Comparison of ENCODE assay signal across 8 cellular contexts in the genomic region with DNA sequence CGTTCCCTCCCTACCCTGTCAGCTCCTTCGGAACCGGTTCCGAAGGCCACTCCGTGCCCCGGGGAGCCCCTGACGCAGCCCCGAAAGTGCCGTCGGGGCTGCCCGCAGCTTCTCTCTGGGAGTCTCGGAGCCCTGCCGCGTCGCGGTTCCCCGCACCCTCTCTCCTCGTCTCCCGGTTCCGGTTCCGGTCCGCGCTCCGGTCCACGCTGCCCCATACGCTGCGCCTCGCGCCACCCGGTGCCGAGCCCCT. TPM values are rescaled to one million over a fixed set of nuclear protein-coding genes. Genes with fewer than 3 reads are reported as not detected.
A peak's percentile ranks its signal among the peaks of the same experiment; 100 is the strongest.
DNase-seq lines count a peak whose midpoint lies in the region; ATAC-seq and TF ChIP-seq lines count a peak whose summit lies in the region.

No MANE protein-coding gene starts in this region.

- peaks cover 33% of the 10 kb centered on the region for H3K4me1 Mint-ChIP-seq in mesothelial cell of epicardium

- H3K27ac ChIP-seq in transverse colon = peak overlapping the region; percentile 96 to 100 (median 98)

- H3K9me3 ChIP-seq in transverse colon = no peaks in the 10 kb centered on the region

- H3K9me3 Mint-ChIP-seq in mesothelial cell of epicardium = no peaks in the 10 kb centered on the region

- H3K27me3 Mint-ChIP-seq in mesothelial cell of epicardium (ENCODE audit: low read depth) = peaks cover 4% of the 10 kb centered on the region

- intact Hi-C loops in transverse colon (cut with DNase I; ENCODE audit: low total_unique reads) = no loop called here

- no peak for TF ChIP-seq POLR2A in transverse colon (IDR thresholded peaks at IDR 0.05)

- peaks cover 22% of the 10 kb centered on the region for H3K36me3 Mint-ChIP-seq in mesothelial cell of epicardium

- H3K4me1 ChIP-seq in transverse colon = peaks cover 13 to 45% (median 34%) of the 10 kb centered on the region in 4 donors

- no peak for TF ChIP-seq CTCF in AG09309 (IDR thresholded peaks at IDR 0.05; ENCODE audit: control insufficient read depth, insufficient read depth, low read depth, low read length, missing control alignments)
- no peak for TF ChIP-seq CTCF in mesothelial cell of epicardium (IDR thresholded peaks at IDR 0.05; ENCODE audit: unreplicated experiment)
- no peak for TF ChIP-seq CTCF in transverse colon (IDR thresholded peaks at IDR 0.05)

- in situ Hi-C loops in transverse colon (cut with MboI; ENCODE audit: low pct_ligation_motif_present in 1 of 4, low pct_unique_long_range_greater_than_20kb in 1 of 4, low sequenced_read_pairs in 3 of 4) = no loop called here

- peak; percentile 10 for ATAC-seq in GM21717 (IDR thresholded peaks at IDR 0.05; ENCODE audit: unreplicated experiment)
- no peak for ATAC-seq in GM21360 (IDR thresholded peaks at IDR 0.05; ENCODE audit: unreplicated experiment)
- ATAC-seq in GM19395 (IDR thresholded peaks at IDR 0.05; ENCODE audit: unreplicated experiment) = no peak

- 0% methylated on average over 1 to 21 of the region's 31 CpGs for WGBS in transverse colon (ENCODE audit: low coverage in 1 of 2), 2 donors

- peak overlapping the region; percentile 88 for H3K4me3 ChIP-seq in AG09309 (ENCODE audit: control insufficient read depth, low read depth, low read length)
- peak overlapping the region; percentile 71 to 99 (median 87) for H3K4me3 ChIP-seq in transverse colon

- H3K27ac Mint-ChIP-seq in mesothelial cell of epicardium = peak overlapping the region; percentile 82

- no peak for DNase-seq in AG09309 (ENCODE audit: low read depth)
- DNase-seq in SW480 (ENCODE audit: low spot score) = peak; percentile 33
- peak; percentile 61 for DNase-seq in dermis blood vessel endothelial cell
- DNase-seq in mesothelial cell of epicardium (ENCODE audit: low spot score in 2 of 2, unreplicated experiment in 2 of 2) = no peak
- peak; percentile 55 for DNase-seq in transverse colon

- no peak for TF ChIP-seq EP300 in transverse colon (IDR thresholded peaks at IDR 0.05; ENCODE audit: low read depth)

- no peaks in the 10 kb centered on the region for H3K27me3 ChIP-seq in transverse colon

- H3K36me3 ChIP-seq in transverse colon = peaks cover 0 to 23% (median 11%) of the 10 kb centered on the region in 4 donors

- peak overlapping the region; percentile 81 for H3K4me3 Mint-ChIP-seq in mesothelial cell of epicardium

RNA-seq across cellular contexts. Expression of a gene that starts 0.6 kb away (rescaled TPM):
- total RNA-seq in dermis blood vessel endothelial cell (190 and 209 TPM in 2 replicates), mesothelial cell of epicardium (121 to 126 TPM (median 124 TPM) in 3 replicates), transverse colon (10 to 100 TPM; 42.0 to 80.1 (median 62.1) TPM)

RNA-seq across cellular contexts. Expression of a gene that starts 9.7 kb away (rescaled TPM):
- total RNA-seq in dermis blood vessel endothelial cell = 13.8 and 15.1 TPM in 2 replicates
- total RNA-seq in mesothelial cell of epicardium = 23.7 to 26.0 TPM (median 24.2 TPM) in 3 replicates
- 10 to 100 TPM in 2 of 4 donors, 1 to 10 TPM in 2; 6.0 to 12.4 (median 9.8) TPM for total RNA-seq in transverse colon

RNA-seq across cellular contexts. Expression of a gene that starts 11.5 kb away (rescaled TPM):
- total RNA-seq in dermis blood vessel endothelial cell (40.2 and 42.1 TPM in 2 replicates), mesothelial cell of epicardium (52.2 to 54.3 TPM (median 53.3 TPM) in 3 replicates), transverse colon (10 to 100 TPM; 35.0 to 61.1 (median 44.9) TPM)

RNA-seq across cellular contexts. Expression of a gene that starts 12.0 kb away (rescaled TPM):
- total RNA-seq in dermis blood vessel endothelial cell (5.4 and 5.6 TPM in 2 replicates), mesothelial cell of epicardium (1.7 to 2.5 TPM (median 1.8 TPM) in 3 replicates), transverse colon (1 to 10 TPM in 2 of 4 donors, not detected in 2; 5.3 to 5.6 TPM)

RNA-seq across cellular contexts. Expression of a gene that starts 20.7 kb away (rescaled TPM):
- total RNA-seq in dermis blood vessel endothelial cell (16.2 and 18.2 TPM in 2 replicates), mesothelial cell of epicardium (48.1 to 56.4 TPM (median 52.6 TPM) in 3 replicates), transverse colon (10 to 100 TPM; 28.0 to 47.4 (median 40.8) TPM)

Comparison
In these comparisons a context has a peak if more than half of its experiments do, and no peak if none do; other contexts are left out.
1. DNase-seq: peak in SW480 (single experiment), dermis blood vessel endothelial cell (single experiment) and transverse colon (single experiment); none in AG09309 (single experiment) and mesothelial cell of epicardium (0 of 2).